ENCODE assay signal across 1 cellular context in genomic region chr5:6378128-6379023, GRCh38.
TF ChIP-seq lines count a peak whose summit lies in the region.

MED10 (minus strand) TSS chr5:6378547; CDS start chr5:6378483, 64 bp downstream.

TF ChIP-seq in K562, 482 proteins besides CTCF, POLR2A, EP300 and RAD21 (continued from another document and continues in another):
- peak; percentile 61 for TF ChIP-seq MGA (IDR thresholded peaks at IDR 0.05)
- peak; percentile 76 for TF ChIP-seq POLR2AphosphoS5 (IDR thresholded peaks at IDR 0.05; ENCODE audit: control insufficient read depth, insufficient read depth, low read depth, low read length)
- TF ChIP-seq BCOR (IDR thresholded peaks at IDR 0.05) = no peak
- no peak for TF ChIP-seq ZNF780A (CRISPR knock-in tag; IDR thresholded peaks at IDR 0.05)
- TF ChIP-seq HES1 (IDR thresholded peaks at IDR 0.05; ENCODE audit: low read depth) = no peak
- TF ChIP-seq ARID3B (CRISPR knock-in tag; IDR thresholded peaks at IDR 0.05; ENCODE audit: borderline replicate concordance) = no peak
- peak; percentile 95 for TF ChIP-seq EP400 (IDR thresholded peaks at IDR 0.05)
- TF ChIP-seq PRDM10 (IDR thresholded peaks at IDR 0.05; ENCODE audit: partially characterized antibody) = no peak
- no peak for TF ChIP-seq PREB (CRISPR knock-in tag; IDR thresholded peaks at IDR 0.05)
- no peak for TF ChIP-seq ZBTB5 (IDR thresholded peaks at IDR 0.05)
- peak; percentile 97 for TF ChIP-seq GABPA (tag; conservative IDR thresholded peaks at IDR 0.05; ENCODE audit: low read depth)
- TF ChIP-seq ETV6 (IDR thresholded peaks at IDR 0.05; ENCODE audit: borderline replicate concordance in 1 of 2, low read depth in 2 of 2, low read length in 1 of 2) = peak; percentile 73 to 89; a peak in 3 of 4 replicates
- TF ChIP-seq ETV6 (CRISPR knock-in tag; IDR thresholded peaks at IDR 0.05; ENCODE audit: borderline replicate concordance) = no peak
- peak; percentile 54; the same call in 1 of the 2 replicates for TF ChIP-seq CREB1 (IDR thresholded peaks at IDR 0.05)
- peak; percentile 64; the same call in 1 of the 2 replicates for TF ChIP-seq CREB1 (CRISPR knock-in tag; IDR thresholded peaks at IDR 0.05)
- peak; percentile 67; the same call in 1 of the 2 replicates for TF ChIP-seq SIN3B (IDR thresholded peaks at IDR 0.05; ENCODE audit: low read depth)
- TF ChIP-seq ESRRA (IDR thresholded peaks at IDR 0.05; ENCODE audit: borderline replicate concordance, low read depth) = no peak; the same call in 1 of the 2 replicates
- peak; percentile 54 for TF ChIP-seq CCNT2 (IDR thresholded peaks at IDR 0.05; ENCODE audit: borderline replicate concordance, extremely low read depth, insufficient read length, low read depth, low read length)
- peak in 2 of 3 experiments; percentile 13 to 66; a peak in 1 of 6 replicates for TF ChIP-seq ZBTB11 (CRISPR knock-in tag; IDR thresholded peaks at IDR 0.05)
- no peak for TF ChIP-seq MTA1 (IDR thresholded peaks at IDR 0.05; ENCODE audit: borderline replicate concordance)
- no peak for TF ChIP-seq ZNF384 (IDR thresholded peaks at IDR 0.05; ENCODE audit: low read depth, low read length)
- no peak for TF ChIP-seq LEF1 (IDR thresholded peaks at IDR 0.05)
